28 cellular contexts compared by ENCODE assay signal in genomic region chr7:46551603-46552002, GRCh38.
"Had no signal": no experiment of that assay in that cellular context is flagged by ENCODE, and none has a peak within 500 bp of the region (broad histone marks: within the 10 kb centered on the region; RNA-seq: fewer than 3 reads in every experiment).

No MANE protein-coding gene starts in this region.

- H3K9me3 Mint-ChIP-seq: neural progenitor cell had no signal

- H3K4me2 ChIP-seq: hepatocyte, neural progenitor cell had no signal

- H3K27ac Mint-ChIP-seq: natural killer cell; nephron progenitor cell; neural progenitor cell; stimulated activated naive B cell treated with anti-CD40 and anti-IgM and Interleukin-4, amounts not matched to agents 10 μg/mL and 1 μg/mL and 100 μg/mL, for 72 hours had no signal

- H3K4me1 ChIP-seq: left lung, neural progenitor cell, parathyroid adenoma, stomach, testis, upper lobe of left lung had no signal

- H3K27me3 Mint-ChIP-seq: stimulated activated naive B cell treated with anti-CD40 and anti-IgM and Interleukin-4, amounts not matched to agents 10 μg/mL and 1 μg/mL and 100 μg/mL, for 72 hours had no signal

- H3K4me3 Mint-ChIP-seq: natural killer cell; nephron progenitor cell; neural progenitor cell; stimulated activated naive B cell treated with anti-CD40 and anti-IgM and Interleukin-4, amounts not matched to agents 10 μg/mL and 1 μg/mL and 100 μg/mL, for 72 hours had no signal

- H3K9me3 ChIP-seq: left lung, lower lobe of right lung, neutrophil, stomach, testis, thyroid gland, transverse colon, upper lobe of left lung had no signal

- H3K36me3 ChIP-seq: heart right ventricle, left lung, lower lobe of right lung, neural progenitor cell, neutrophil, stomach, thyroid gland, transverse colon, upper lobe of left lung had no signal

- H3K4me1 Mint-ChIP-seq: natural killer cell; nephron progenitor cell; stimulated activated naive B cell treated with anti-CD40 and anti-IgM and Interleukin-4, amounts not matched to agents 10 μg/mL and 1 μg/mL and 100 μg/mL, for 72 hours had no signal

- H3K36me3 Mint-ChIP-seq: natural killer cell; neural progenitor cell; stimulated activated naive B cell treated with anti-CD40 and anti-IgM and Interleukin-4, amounts not matched to agents 10 μg/mL and 1 μg/mL and 100 μg/mL, for 72 hours had no signal

- H3K27ac ChIP-seq: heart right ventricle, left lung, lower lobe of right lung, neural progenitor cell, neutrophil, parathyroid adenoma, skin epidermis, stomach, testis, thyroid gland, transverse colon, upper lobe of left lung had no signal

- H3K9ac ChIP-seq: neural progenitor cell, parathyroid adenoma had no signal

- H3K4me3 ChIP-seq: heart right ventricle, hepatocyte, left lung, lower lobe of right lung, neural progenitor cell, skin epidermis, stomach, testis, thyroid gland, transverse colon, upper lobe of left lung had no signal

- H2AFZ ChIP-seq: hepatocyte, neural progenitor cell, parathyroid adenoma had no signal

- DNase-seq: heart right ventricle; islet precursor cell; kidney glomerular epithelial cell; left colon; left lung; lower lobe of right lung; natural killer cell; nephron progenitor cell; occipital lobe; retina; right cardiac atrium; stimulated activated CD4-positive, alpha-beta T cell treated with anti-CD3 and anti-CD28 coated beads, Interleukin-12 subunit alpha, Interleukin-12 subunit beta, amount 100 ng/mL, for 4 hours; stimulated activated CD4-positive, alpha-beta T cell treated with anti-CD3 and anti-CD28 coated beads, Interleukin-15, amount 100 ng/mL, for 24 hours; stimulated activated CD4-positive, alpha-beta T cell treated with anti-CD3 and anti-CD28 coated beads, Interleukin-2, amount 100 ng/mL, for 24 hours; stimulated activated CD4-positive, alpha-beta T cell treated with anti-CD3 and anti-CD28 coated beads, Interleukin-4, amount 100 ng/mL, for 1 hour; stimulated activated naive B cell treated with anti-CD40 and anti-IgM and Interleukin-4, amounts not matched to agents 10 μg/mL and 1 μg/mL and 100 μg/mL, for 72 hours; stimulated activated naive CD8-positive, alpha-beta T cell treated with anti-CD3 and anti-CD28 coated beads, Interleukin-15, Interleukin-2, amounts not matched to agents 100 U/mL and 50 U/mL, for 24 hours; stomach; testis; thyroid gland; transverse colon; upper lobe of left lung had no signal

- H3K27me3 ChIP-seq: heart right ventricle, hepatocyte, left lung, neural progenitor cell, neutrophil, stomach, testis, thyroid gland, transverse colon, upper lobe of left lung had no signal

- ATAC-seq: heart right ventricle; left colon; left lung; lower lobe of right lung; natural killer cell; right cardiac atrium; sciatic nerve; stimulated activated naive B cell treated with anti-CD40 and anti-IgM and Interleukin-4, amounts not matched to agents 10 μg/mL and 1 μg/mL and 100 μg/mL, for 72 hours; stimulated activated naive CD8-positive, alpha-beta T cell treated with anti-CD3 and anti-CD28 coated beads, Interleukin-15, Interleukin-2, amounts not matched to agents 100 U/mL and 50 U/mL, for 24 hours had no signal
